ENCODE assay signal across 16 cellular contexts in the genomic region with DNA sequence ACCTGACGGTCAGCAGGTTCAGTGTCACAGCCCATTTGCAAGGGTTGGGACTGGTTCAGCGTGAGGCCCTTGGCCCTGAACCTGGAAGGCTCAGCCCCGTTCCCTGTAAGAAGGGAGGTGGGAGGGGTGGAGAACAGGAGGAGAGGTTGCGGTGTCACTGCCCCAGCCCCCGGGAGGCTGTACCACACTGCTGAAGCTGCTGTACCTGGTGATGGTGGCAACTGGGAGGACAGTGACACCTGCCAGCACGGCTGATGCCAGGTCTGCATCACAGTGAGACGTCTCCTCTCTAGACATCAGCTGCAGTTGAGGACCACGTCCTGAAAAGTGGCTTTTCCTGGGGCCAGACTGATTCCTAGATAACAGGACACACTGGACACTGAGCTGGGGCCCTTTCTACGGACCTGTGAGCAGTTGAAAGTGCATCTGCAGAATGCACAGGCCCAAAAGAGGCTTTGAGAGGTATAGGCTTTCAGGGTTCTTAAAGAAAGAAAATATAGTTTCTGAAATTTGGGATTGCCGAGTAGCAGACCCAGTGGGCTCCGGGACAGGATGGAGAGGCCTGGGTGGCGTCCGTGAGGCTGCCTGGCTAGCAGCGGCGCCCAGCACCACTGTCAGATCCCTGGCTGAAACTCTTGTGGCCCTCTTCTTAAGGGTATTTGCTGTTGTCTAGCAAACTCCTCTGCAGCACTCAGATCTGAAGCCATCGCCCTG. TPM values are rescaled to one million over a fixed set of nuclear protein-coding genes. Genes with fewer than 3 reads are reported as not detected.
DNase-seq lines count a peak whose midpoint lies in the region; FAIRE-seq and TF ChIP-seq lines count a peak whose summit lies in the region.
"Had no signal": no experiment of that assay in that cellular context is flagged by ENCODE, and none has a peak within 500 bp of the region (broad histone marks: within the 10 kb centered on the region; RNA-seq: fewer than 3 reads in every experiment).

No MANE protein-coding gene starts in this region.

- H3K4me2 ChIP-seq in PC-9 (peak overlapping the region; percentile 13; the same call in 1 of the 2 replicates), GM23248 (ENCODE audit: unreplicated experiment) (no peak overlapping the region)

- FAIRE-seq in kidney (lab: Jason Lieb, UNC), result no peak
- FAIRE-seq: HTR-8/SVneo had no signal

- peak overlapping the region in 4 of 7 donors; percentile 29 to 79 (median 70) for H3K27ac Mint-ChIP-seq in CD4-positive, alpha-beta memory T cell
- H3K27ac Mint-ChIP-seq: memory B cell had no signal

- BruUV-seq in PC-9 (replicated peaks; lab: Mats Ljungman, UMichigan), result no TSS peak

- peaks cover 11 to 24% (median 18%) of the 10 kb centered on the region in 4 donors for H3K4me1 Mint-ChIP-seq in CD4-positive, alpha-beta memory T cell

- H3K9me3 ChIP-seq in CD4-positive, alpha-beta memory T cell (ENCODE audit: control insufficient read depth in 1 of 2, low read length in 2 of 2), result no peaks in the 10 kb centered on the region
- H3K9me3 ChIP-seq in PC-9 (ENCODE audit: insufficient read depth, low read depth), result no peaks in the 10 kb centered on the region
- H3K9me3 ChIP-seq in kidney (ENCODE audit: control insufficient read depth in 1 of 2, low read length in 2 of 2), result no peaks in the 10 kb centered on the region
- H3K9me3 ChIP-seq in GM23248 (ENCODE audit: low read depth), result no peaks in the 10 kb centered on the region

- intact Hi-C loops in CD4-positive, alpha-beta memory T cell (cut with micrococcal nuclease), result no loop called here
- intact Hi-C loops in PC-9 (cut with micrococcal nuclease; ENCODE audit: unreplicated experiment) (loop anchor here (10.0 kb wide), 1 partner anchor 363 kb away; no protein-coding TSS in a partner anchor), kidney (cut with DNase I) (no loop called here)

- 94 to 96% methylated on average over 16 of the region's 16 CpGs for WGBS in GM23248 (ENCODE audit: low coverage in 1 of 2, low lambda C conversion rate in 2 of 2, missing lambda C conversion rate in 2 of 2), 2 experiments

- no peak for DNase-seq in CD4-positive, alpha-beta memory T cell
- DNase-seq in PC-9, result no peak
- peak; percentile 66 for DNase-seq in kidney
- DNase-seq in GM23248, result no peak
- no peak for DNase-seq in DMS 273 (lab: John Stamatoyannopoulos, UW; ENCODE audit: unreplicated experiment)
- no peak for DNase-seq in SHP77 (lab: John Stamatoyannopoulos, UW)
- DNase-seq: activated CD4-positive, alpha-beta T cell treated with anti-CD3 and anti-CD28 coated beads for 4 hours; CD4-positive, alpha-beta T cell; central memory CD4-positive, alpha-beta T cell; erythroblast; GF-D8; NCI-H1092; NCI-H226 had no signal

- POLR2A ChIA-PET in CD4-positive, alpha-beta memory T cell (lab: Charles Lee; ENCODE audit: partially characterized antibody), result interaction anchor here (1.0 kb wide), 1 partner anchor 49 kb away, joined by 4 read pairs; no protein-coding TSS in a partner anchor
- POLR2A ChIA-PET in PC-9 (lab: Charles Lee; ENCODE audit: unreplicated experiment), result no interaction called here

- H3K79me2 ChIP-seq in PC-9 (ENCODE audit: low read depth), result no peaks in the 10 kb centered on the region
- H3K79me2 ChIP-seq in GM23248 (ENCODE audit: insufficient read depth), result no peaks in the 10 kb centered on the region

- H3K9ac ChIP-seq in kidney (ENCODE audit: low read length in 2 of 2), result no peak overlapping the region
- no peak overlapping the region for H3K9ac ChIP-seq in rectal smooth muscle tissue (ENCODE audit: low read length)
- H3K9ac ChIP-seq in GM23248, result no peak overlapping the region

- no peak overlapping the region for H3K4me3 Mint-ChIP-seq in CD4-positive, alpha-beta memory T cell
- H3K4me3 Mint-ChIP-seq: CD4-positive, alpha-beta T cell; memory B cell had no signal

- H3K27ac ChIP-seq in CD4-positive, alpha-beta memory T cell (ENCODE audit: low read depth, low read length), result no peak overlapping the region
- H3K27ac ChIP-seq in PC-9 (no peak overlapping the region), kidney (ENCODE audit: low read depth in 2 of 2, low read length in 2 of 2) (no peak overlapping the region), rectal smooth muscle tissue (ENCODE audit: low read depth, low read length) (peak overlapping the region; percentile 75), GM23248 (no peak overlapping the region)

- in situ Hi-C loops in GM23248 (cut with MboI), result no loop called here

- CTCF ChIA-PET in CD4-positive, alpha-beta memory T cell (lab: Charles Lee; ENCODE audit: partially characterized antibody), result no interaction called here
- CTCF ChIA-PET in PC-9 (lab: Charles Lee), result no interaction called here

- H4K20me1 ChIP-seq in PC-9 (ENCODE audit: insufficient read depth) (no peaks in the 10 kb centered on the region), GM23248 (ENCODE audit: insufficient read depth) (no peaks in the 10 kb centered on the region)

- TF ChIP-seq CTCF in PC-9 (conservative IDR thresholded peaks at IDR 0.05), result no peak
- TF ChIP-seq CTCF in kidney (IDR thresholded peaks at IDR 0.05; ENCODE audit: borderline replicate concordance, extremely low read depth, insufficient read depth), result no peak

- H2AFZ ChIP-seq in PC-9, result no peak overlapping the region
- no peak overlapping the region for H2AFZ ChIP-seq in GM23248

- peaks cover 8% of the 10 kb centered on the region for H3K36me3 ChIP-seq in CD4-positive, alpha-beta memory T cell (ENCODE audit: insufficient read depth, low read length)
- H3K36me3 ChIP-seq in PC-9 (ENCODE audit: low read depth) (no peaks in the 10 kb centered on the region), kidney (ENCODE audit: control insufficient read depth in 1 of 2, insufficient read depth in 2 of 2, low read length in 2 of 2) (peaks cover 9 to 24% of the 10 kb centered on the region in 2 donors), rectal smooth muscle tissue (ENCODE audit: control insufficient read depth, insufficient read depth, low read length) (peaks cover 16% of the 10 kb centered on the region), GM23248 (ENCODE audit: low read depth) (0 out of 2 replicates have a peak, but pooled peaks cover 4% of the 10 kb centered on the region)

- H3F3A ChIP-seq in PC-9 (ENCODE audit: insufficient read depth, low read depth), result peaks cover 16% of the 10 kb centered on the region; the same call in 1 of the 2 replicates
- H3F3A ChIP-seq in GM23248 (ENCODE audit: insufficient read depth), result no peaks in the 10 kb centered on the region

- H3K4me3 ChIP-seq in CD4-positive, alpha-beta memory T cell (ENCODE audit: low read length in 2 of 2), result no peak overlapping the region
- no peak overlapping the region for H3K4me3 ChIP-seq in PC-9
- H3K4me3 ChIP-seq in kidney (ENCODE audit: low read length in 2 of 2), result no peak overlapping the region
- no peak overlapping the region for H3K4me3 ChIP-seq in rectal smooth muscle tissue (ENCODE audit: low read length)
- no peak overlapping the region for H3K4me3 ChIP-seq in GM23248

- H3K36me3 Mint-ChIP-seq in CD4-positive, alpha-beta memory T cell, result peaks cover 20 to 40% of the 10 kb centered on the region in 2 donors

- no peaks in the 10 kb centered on the region for H3K27me3 ChIP-seq in CD4-positive, alpha-beta memory T cell (ENCODE audit: insufficient read depth, low read length)
- H3K27me3 ChIP-seq in PC-9 (ENCODE audit: insufficient read depth, low read depth) (no peaks in the 10 kb centered on the region), rectal smooth muscle tissue (ENCODE audit: control insufficient read depth, insufficient read depth, low read length) (no peaks in the 10 kb centered on the region), GM23248 (replicated peaks; ENCODE audit: insufficient read depth) (no peaks in the 10 kb centered on the region)

- H3K27me3 Mint-ChIP-seq in CD4-positive, alpha-beta memory T cell, result no peaks in the 10 kb centered on the region
- H3K27me3 Mint-ChIP-seq: CD4-positive, alpha-beta T cell; memory B cell had no signal

- H3K9me3 Mint-ChIP-seq in CD4-positive, alpha-beta memory T cell, result no peaks in the 10 kb centered on the region
- H3K9me3 Mint-ChIP-seq: CD4-positive, alpha-beta T cell; memory B cell had no signal

- H3K4me1 ChIP-seq in CD4-positive, alpha-beta memory T cell (ENCODE audit: insufficient read depth, low read length), result peaks cover 18% of the 10 kb centered on the region
- H3K4me1 ChIP-seq in PC-9 (replicated peaks; ENCODE audit: insufficient read depth) (peaks cover 10% of the 10 kb centered on the region; the same call in 1 of the 2 replicates), kidney (ENCODE audit: control insufficient read depth in 1 of 2, insufficient read depth in 1 of 2, low read depth in 1 of 2, low read length in 2 of 2) (peaks cover 5 to 13% of the 10 kb centered on the region in 2 donors), rectal smooth muscle tissue (ENCODE audit: control insufficient read depth, insufficient read depth, low read length) (peaks cover 18% of the 10 kb centered on the region), GM23248 (ENCODE audit: insufficient read depth) (no peaks in the 10 kb centered on the region)

- H3K9me2 ChIP-seq in PC-9 (ENCODE audit: insufficient read depth) (no peaks in the 10 kb centered on the region), GM23248 (ENCODE audit: insufficient read depth) (no peaks in the 10 kb centered on the region)

RNA-seq across cellular contexts. Expression of a gene that starts 47.7 kb away (rescaled TPM):
- 10 to 100 TPM; 69.2 to 70.7 TPM for total RNA-seq in CD4-positive, alpha-beta memory T cell
- polyA plus RNA-seq in CD4-positive, alpha-beta memory T cell, result 10 to 100 TPM; 43.5 to 49.4 TPM
- 32.9 and 37.9 TPM in 2 replicates for total RNA-seq in PC-9 (2021)
- total RNA-seq in kidney, result 29.4 TPM
- 44.1 TPM for polyA plus RNA-seq in kidney (ENCODE audit: insufficient read depth, low read depth, low replicate concordance)
- total RNA-seq in GM23248 (2014; rRNA removed; shearing (Covaris generic)), result 8.3 and 10.5 TPM in 2 replicates
- 7.9 and 8.7 TPM in 2 replicates for polyA plus RNA-seq in GM23248 (2016; fragmentation: Nextera tagmentation; extraction: Ambion mirVana)
